ENCODE assay signal across 2 cellular contexts in genomic region chr12:130382818-130383217, GRCh38.
TF ChIP-seq lines count a peak whose summit lies in the region.

No MANE protein-coding gene starts in this region.

TF ChIP-seq in liver, 16 proteins besides CTCF, POLR2A, EP300 and RAD21:
- TF ChIP-seq JUND (IDR thresholded peaks at IDR 0.05) (peak in 1 of 2 donors; percentile 36), FOXA2 (IDR thresholded peaks at IDR 0.05) (peak; percentile 27), ATF3 (IDR thresholded peaks at IDR 0.05) (no peak), HNF4A (conservative IDR thresholded peaks at IDR 0.05) (peak in 1 of 2 donors; percentile 72), TAF1 (conservative IDR thresholded peaks at IDR 0.05) (no peak), RXRA (IDR thresholded peaks at IDR 0.05) (peak in 1 of 2 donors; percentile 71), MAX (IDR thresholded peaks at IDR 0.05) (peak; percentile 28), FOXA1 (IDR thresholded peaks at IDR 0.05) (no peak), REST (IDR thresholded peaks at IDR 0.05) (peak; percentile 31), YY1 (IDR thresholded peaks at IDR 0.05) (peak; percentile 25)
TF ChIP-seq in liver: peak in this region for 7.

TF ChIP-seq in HepG2, 621 proteins besides CTCF, POLR2A, EP300 and RAD21:
- TF ChIP-seq EED (CRISPR knock-in tag; IDR thresholded peaks at IDR 0.05) (no peak), ZNF510 (CRISPR knock-in tag; IDR thresholded peaks at IDR 0.05; ENCODE audit: low read depth) (no peak), ZNF143 (CRISPR knock-in tag; IDR thresholded peaks at IDR 0.05) (no peak), RORA (CRISPR knock-in tag; IDR thresholded peaks at IDR 0.05) (no peak), PAWR (CRISPR knock-in tag; IDR thresholded peaks at IDR 0.05; ENCODE audit: borderline replicate concordance) (no peak), SRSF1 (optimal IDR thresholded peaks at IDR 0.05; ENCODE audit: low read depth, low read length) (no peak), MYPOP (CRISPR knock-in tag; IDR thresholded peaks at IDR 0.05) (no peak), REPIN1 (CRISPR knock-in tag; IDR thresholded peaks at IDR 0.05; ENCODE audit: borderline replicate concordance, low read depth) (no peak), SOX6 (IDR thresholded peaks at IDR 0.05) (no peak), SOX6 (CRISPR knock-in tag; IDR thresholded peaks at IDR 0.05) (no peak), PATZ1 (CRISPR knock-in tag; IDR thresholded peaks at IDR 0.05) (no peak), ZNF333 (CRISPR knock-in tag; IDR thresholded peaks at IDR 0.05; ENCODE audit: borderline replicate concordance) (no peak), RXRA (CRISPR knock-in tag; IDR thresholded peaks at IDR 0.05) (no peak), CCDC6 (CRISPR knock-in tag; IDR thresholded peaks at IDR 0.05) (no peak), ZNF280B (CRISPR knock-in tag; IDR thresholded peaks at IDR 0.05; ENCODE audit: borderline replicate concordance) (no peak), SKI (IDR thresholded peaks at IDR 0.05; ENCODE audit: partially characterized antibody) (no peak), ZBTB44 (CRISPR knock-in tag; IDR thresholded peaks at IDR 0.05) (no peak)
